Comparison of ENCODE assay signal across 34 cellular contexts in genomic region chr3:108983051-108983450, GRCh38. TPM values are rescaled to one million over a fixed set of nuclear protein-coding genes. Genes with fewer than 3 reads are reported as not detected.
"Had no signal": no experiment of that assay in that cellular context is flagged by ENCODE, and none has a peak within 500 bp of the region (broad histone marks: within the 10 kb centered on the region; RNA-seq: fewer than 3 reads in every experiment).

No MANE protein-coding gene starts in this region.

- ATAC-seq: activated naive CD4-positive, alpha-beta T cell treated with anti-CD3 and anti-CD28 coated beads, Interleukin-2, amount 50 U/mL, for 72 hours; effector memory CD8-positive, alpha-beta T cell; heart left ventricle; natural killer cell; sciatic nerve; stimulated activated naive CD8-positive, alpha-beta T cell treated with anti-CD3 and anti-CD28 coated beads, Interleukin-15, Interleukin-2, amounts not matched to agents 100 U/mL and 50 U/mL, for 24 hours; WTC11 had no signal

- H3K4me3 ChIP-seq: heart left ventricle, lung, neural progenitor cell, skin epidermis, thoracic aorta, uterus had no signal

- H3K36me3 Mint-ChIP-seq: activated naive CD4-positive, alpha-beta T cell treated with anti-CD3 and anti-CD28 coated beads, Interleukin-2, amount 50 U/mL, for 72 hours; immature natural killer cell; natural killer cell; neural progenitor cell; type B pancreatic cell; WTC11 had no signal

- H3K27me3 ChIP-seq: heart left ventricle, neural progenitor cell, uterus had no signal

- H3K9ac ChIP-seq: neural progenitor cell had no signal

- H2AFZ ChIP-seq: neural progenitor cell had no signal

- H3K36me3 ChIP-seq: heart left ventricle, neural progenitor cell, thoracic aorta, uterus had no signal

- H3K9me3 ChIP-seq: heart left ventricle, thoracic aorta, uterus had no signal

- H3K4me1 Mint-ChIP-seq: activated CD4-positive, alpha-beta memory T cell treated with anti-CD3 and anti-CD28 coated beads, Interleukin-2, amount 10 ng/mL, durations not matched to agents 7 days and 5 days; activated CD4-positive, alpha-beta T cell treated with anti-CD3 and anti-CD28 coated beads, Interleukin-2, amount 10 ng/mL, durations not matched to agents 7 days and 5 days; immature natural killer cell; natural killer cell; WTC11 had no signal

- H3K9me3 Mint-ChIP-seq: activated CD4-positive, alpha-beta memory T cell treated with anti-CD3 and anti-CD28 coated beads, Interleukin-2, amount 10 ng/mL, durations not matched to agents 7 days and 5 days; activated CD4-positive, alpha-beta T cell treated with anti-CD3 and anti-CD28 coated beads, Interleukin-2, amount 10 ng/mL, durations not matched to agents 7 days and 5 days; activated naive CD4-positive, alpha-beta T cell treated with anti-CD3 and anti-CD28 coated beads, Interleukin-2, amount 50 U/mL, for 72 hours; effector memory CD8-positive, alpha-beta T cell; neural progenitor cell; type B pancreatic cell; WTC11 had no signal

- FAIRE-seq: kidney had no signal

- H3K4me1 ChIP-seq: heart left ventricle, neural progenitor cell, uterus had no signal

- H3K4me2 ChIP-seq: neural progenitor cell had no signal

- H3K27me3 Mint-ChIP-seq: type B pancreatic cell had no signal

- H3K27ac Mint-ChIP-seq: activated CD4-positive, alpha-beta memory T cell treated with anti-CD3 and anti-CD28 coated beads, Interleukin-2, amount 10 ng/mL, durations not matched to agents 7 days and 5 days; activated CD4-positive, alpha-beta T cell treated with anti-CD3 and anti-CD28 coated beads, Interleukin-2, amount 10 ng/mL, durations not matched to agents 7 days and 5 days; activated naive CD4-positive, alpha-beta T cell treated with anti-CD3 and anti-CD28 coated beads, Interleukin-2, amount 50 U/mL, for 72 hours; effector memory CD8-positive, alpha-beta T cell; immature natural killer cell; natural killer cell; neural progenitor cell; type B pancreatic cell; WTC11 had no signal

- H3K4me3 Mint-ChIP-seq: activated CD4-positive, alpha-beta memory T cell treated with anti-CD3 and anti-CD28 coated beads, Interleukin-2, amount 10 ng/mL, durations not matched to agents 7 days and 5 days; activated CD4-positive, alpha-beta T cell treated with anti-CD3 and anti-CD28 coated beads, Interleukin-2, amount 10 ng/mL, durations not matched to agents 7 days and 5 days; effector memory CD8-positive, alpha-beta T cell; immature natural killer cell; natural killer cell; neural progenitor cell; type B pancreatic cell; WTC11 had no signal

- H3K27ac ChIP-seq: heart left ventricle, neural progenitor cell, skin epidermis, thoracic aorta, uterus had no signal

- DNase-seq: activated CD4-positive, alpha-beta memory T cell treated with anti-CD3 and anti-CD28 coated beads, Interleukin-2, amount 10 ng/mL, durations not matched to agents 7 days and 5 days; activated CD4-positive, alpha-beta T cell treated with anti-CD3 and anti-CD28 coated beads for 1 hour; activated CD4-positive, alpha-beta T cell treated with anti-CD3 and anti-CD28 coated beads, Interleukin-2, amount 10 ng/mL, durations not matched to agents 7 days and 5 days; activated naive CD4-positive, alpha-beta T cell; activated T-cell treated with anti-CD3 and anti-CD28 coated beads, Interleukin-2, amount 50 U/mL, for 48 hours; anterior cingulate cortex; caudate nucleus; cortex of kidney; effector memory CD8-positive, alpha-beta T cell; foreskin fibroblast; heart left ventricle; hypothalamus; immature natural killer cell; kidney; mesendoderm; natural killer cell; occipital lobe; stimulated activated CD4-positive, alpha-beta T cell treated with anti-CD3 and anti-CD28 coated beads, Interleukin-12 subunit alpha, Interleukin-12 subunit beta, amount 100 ng/mL, for 4 hours; stimulated activated CD4-positive, alpha-beta T cell treated with anti-CD3 and anti-CD28 coated beads, Interleukin-4, amount 100 ng/mL, for 1 hour; stimulated activated naive CD8-positive, alpha-beta T cell treated with anti-CD3 and anti-CD28 coated beads, Interleukin-15, Interleukin-2, amounts not matched to agents 100 U/mL and 50 U/mL, for 24 hours; T-helper 2 cell; uterus had no signal

RNA-seq across cellular contexts. Expression of gene GUCA1C, which starts 29.4 kb away (rescaled TPM):
- total RNA-seq: activated CD4-positive, alpha-beta memory T cell treated with anti-CD3 and anti-CD28 coated beads, Interleukin-2, amount 10 ng/mL, durations not matched to agents 7 days and 5 days; activated CD4-positive, alpha-beta T cell treated with anti-CD3 and anti-CD28 coated beads, Interleukin-2, amount 10 ng/mL, durations not matched to agents 7 days and 5 days; activated naive CD4-positive, alpha-beta T cell treated with anti-CD3 and anti-CD28 coated beads, Interleukin-2, amount 50 U/mL, for 72 hours; chondrocyte; kidney; lung; mononuclear cell; natural killer cell; occipital lobe; posterior vena cava; sciatic nerve; thoracic aorta; uterus; WTC11 had no signal
- polyA plus RNA-seq: esophagus, immature natural killer cell, lung had no signal
